10 cellular contexts compared by ENCODE assay signal in the genomic region with DNA sequence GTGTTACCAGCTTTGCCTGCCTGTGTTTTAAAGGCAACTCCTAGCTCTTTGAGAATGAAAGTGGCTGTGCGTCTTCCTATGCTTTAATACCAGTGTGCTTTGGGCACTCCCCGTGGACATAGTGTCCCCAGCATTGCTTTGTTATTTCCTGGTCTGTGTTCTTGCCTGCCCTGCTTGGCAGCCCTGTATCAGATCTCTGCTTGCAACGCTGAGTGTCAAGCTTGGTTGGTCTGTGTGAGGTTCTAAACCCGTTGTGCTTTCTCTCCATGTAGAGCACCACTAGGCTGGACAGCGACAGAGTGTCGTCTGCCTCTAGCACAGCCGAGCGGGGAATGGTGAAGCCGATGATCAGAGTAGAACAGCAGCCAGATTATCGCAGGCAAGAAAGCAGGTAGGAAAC.
DNase-seq lines count a peak whose midpoint lies in the region; ATAC-seq and TF ChIP-seq lines count a peak whose summit lies in the region.
"Had no signal": no experiment of that assay in that cellular context is flagged by ENCODE, and none has a peak within 500 bp of the region (broad histone marks: within the 10 kb centered on the region; RNA-seq: fewer than 3 reads in every experiment).

No MANE protein-coding gene starts in this region.

- H3K23me2 ChIP-seq in H9 (ENCODE audit: insufficient read length, low read depth, low read length, poor library complexity, severe bottlenecking) = no peaks in the 10 kb centered on the region

- H4K8ac ChIP-seq in H9 (replicated peaks; ENCODE audit: insufficient read length, low read depth, low read length) = no peak overlapping the region

- in situ Hi-C loops in astrocyte of the spinal cord (cut with HindIII; ENCODE audit: low sequenced_read_pairs) = no loop called here

- no peaks in the 10 kb centered on the region; a peak in 1 of 4 replicates for H3K4me1 Mint-ChIP-seq in H9

- H3K23ac ChIP-seq in H9 (ENCODE audit: insufficient read length, low read depth, low read length) = no peak overlapping the region

- no peaks in the 10 kb centered on the region for H3K79me2 ChIP-seq in H9 (ENCODE audit: insufficient read depth, low read length)

- no peaks in the 10 kb centered on the region for H3K9me3 Mint-ChIP-seq in H9

- DNase-seq in H9 (no peak), astrocyte of the spinal cord (ENCODE audit: low read depth, low spot score) (peak; percentile 6), left ventricle myocardium superior (peak; percentile 60), pons (ENCODE audit: low spot score) (peak; percentile 87), SHP77 treated with DMSO at 0.1 percent for 48 hours (lab: John Stamatoyannopoulos, UW) (no peak), germinal center (ENCODE audit: low spot score) (no peak)
- DNase-seq: activated CD4-positive, alpha-beta T cell treated with anti-CD3 and anti-CD28 coated beads for 4 hours; KG1 had no signal

- H2AK5ac ChIP-seq in H9 (ENCODE audit: insufficient read length, low read length) = no peak overlapping the region

- no peak overlapping the region for H3K9ac ChIP-seq in H9 (ENCODE audit: extremely low read depth, insufficient read length, low read length)

- no peak overlapping the region for H2AFZ ChIP-seq in H9 (ENCODE audit: low read length)

- H3K4ac ChIP-seq in H9 (ENCODE audit: low read depth, low read length) = no peak overlapping the region

- H2BK5ac ChIP-seq in H9 (ENCODE audit: insufficient read length, low read length) = no peak overlapping the region

- peak; percentile 98 for ATAC-seq in left ventricle myocardium superior
- ATAC-seq in GM21360 (IDR thresholded peaks at IDR 0.05; ENCODE audit: unreplicated experiment) = no peak
- ATAC-seq in GM21423 (IDR thresholded peaks at IDR 0.05; ENCODE audit: unreplicated experiment) = no peak

- peak overlapping the region; percentile 10 to 57 (median 17); a peak in 5 of 7 replicates for H3K27ac Mint-ChIP-seq in H9

- peaks cover 18 to 69% (median 67%) of the 10 kb centered on the region in 3 experiments; a peak in 6 of 7 replicates for H3K36me3 Mint-ChIP-seq in H9 (ENCODE audit: insufficient read depth in 1 of 3, low read depth in 3 of 3)

- H2BK20ac ChIP-seq in H9 (ENCODE audit: low read depth, low read length, poor library complexity, severe bottlenecking) = no peak overlapping the region

- no peak overlapping the region for H3K14ac ChIP-seq in H9 (ENCODE audit: insufficient read depth, low read length)

- no peaks in the 10 kb centered on the region for H3K4me1 ChIP-seq in H9 (ENCODE audit: insufficient read depth, low read length)

- H3K56ac ChIP-seq in H9 (ENCODE audit: insufficient read length, low read depth, low read length) = no peak overlapping the region

- H3K4me3 Mint-ChIP-seq in H9 = no peak overlapping the region

- no peak overlapping the region for H4K91ac ChIP-seq in H9 (ENCODE audit: insufficient read length, low read depth, low read length)

- no peaks in the 10 kb centered on the region for H4K20me1 ChIP-seq in H9 (ENCODE audit: control insufficient read depth, insufficient read depth, insufficient read length)

- TF ChIP-seq CTCF in H9 (conservative IDR thresholded peaks at IDR 0.05) = no peak
- TF ChIP-seq CTCF in astrocyte of the spinal cord (IDR thresholded peaks at IDR 0.05; ENCODE audit: low read depth, low read length) = no peak

- intact Hi-C loops in left ventricle myocardium superior (cut with micrococcal nuclease) = loop anchor here (5.0 kb wide), 2 partner anchors 210 to 230 kb away; no protein-coding TSS in a partner anchor

- H3K18ac ChIP-seq in H9 (ENCODE audit: insufficient read length, low read depth, low read length) = no peak overlapping the region

- no CpG with 5 or more reads among the region's 10 CpGs for WGBS in H9 (ENCODE audit: extremely low coverage, insufficient read length, low lambda C conversion rate)

- H3K27me3 ChIP-seq in H9 (ENCODE audit: insufficient read depth, low read length) = no peaks in the 10 kb centered on the region

- H3K9me3 ChIP-seq in H9 (ENCODE audit: control insufficient read depth, low read depth, low read length) = no peaks in the 10 kb centered on the region

- H3T11ph ChIP-seq in H9 (ENCODE audit: low read length) = no peak overlapping the region

- no peak overlapping the region for H2BK12ac ChIP-seq in H9 (ENCODE audit: insufficient read length, low read depth, low read length)

- H2BK15ac ChIP-seq in H9 (ENCODE audit: low read depth, low read length) = no peak overlapping the region

- no peaks in the 10 kb centered on the region for H3K27me3 Mint-ChIP-seq in H9 (ENCODE audit: low read depth)

- no peak overlapping the region for H2BK120ac ChIP-seq in H9 (ENCODE audit: low read depth, low read length, poor library complexity, severe bottlenecking)

- no peaks in the 10 kb centered on the region for H3K79me1 ChIP-seq in H9 (ENCODE audit: insufficient read depth, low read depth, low read length, poor library complexity, severe bottlenecking)

- no peak overlapping the region for H3K27ac ChIP-seq in H9 (ENCODE audit: insufficient read length, low read depth, low read length)

- H4K5ac ChIP-seq in H9 (ENCODE audit: insufficient read length, low read depth, low read length) = no peak overlapping the region

- H3K4me3 ChIP-seq in astrocyte of the spinal cord (ENCODE audit: low read depth, low read length) = no peak overlapping the region

- H3K4me2 ChIP-seq in H9 (ENCODE audit: insufficient read depth, insufficient read length, low read length) = no peak overlapping the region

Comparison
In these comparisons a context has a peak if more than half of its experiments do, and no peak if none do; other contexts are left out.
1. DNase-seq: peak in astrocyte of the spinal cord (single experiment), left ventricle myocardium superior (single experiment) and pons (single experiment); none in H9 (single experiment), SHP77 treated with DMSO at 0.1 percent for 48 hours (single experiment) and germinal center (single experiment).